1 cellular context compared by ENCODE assay signal in the genomic region with DNA sequence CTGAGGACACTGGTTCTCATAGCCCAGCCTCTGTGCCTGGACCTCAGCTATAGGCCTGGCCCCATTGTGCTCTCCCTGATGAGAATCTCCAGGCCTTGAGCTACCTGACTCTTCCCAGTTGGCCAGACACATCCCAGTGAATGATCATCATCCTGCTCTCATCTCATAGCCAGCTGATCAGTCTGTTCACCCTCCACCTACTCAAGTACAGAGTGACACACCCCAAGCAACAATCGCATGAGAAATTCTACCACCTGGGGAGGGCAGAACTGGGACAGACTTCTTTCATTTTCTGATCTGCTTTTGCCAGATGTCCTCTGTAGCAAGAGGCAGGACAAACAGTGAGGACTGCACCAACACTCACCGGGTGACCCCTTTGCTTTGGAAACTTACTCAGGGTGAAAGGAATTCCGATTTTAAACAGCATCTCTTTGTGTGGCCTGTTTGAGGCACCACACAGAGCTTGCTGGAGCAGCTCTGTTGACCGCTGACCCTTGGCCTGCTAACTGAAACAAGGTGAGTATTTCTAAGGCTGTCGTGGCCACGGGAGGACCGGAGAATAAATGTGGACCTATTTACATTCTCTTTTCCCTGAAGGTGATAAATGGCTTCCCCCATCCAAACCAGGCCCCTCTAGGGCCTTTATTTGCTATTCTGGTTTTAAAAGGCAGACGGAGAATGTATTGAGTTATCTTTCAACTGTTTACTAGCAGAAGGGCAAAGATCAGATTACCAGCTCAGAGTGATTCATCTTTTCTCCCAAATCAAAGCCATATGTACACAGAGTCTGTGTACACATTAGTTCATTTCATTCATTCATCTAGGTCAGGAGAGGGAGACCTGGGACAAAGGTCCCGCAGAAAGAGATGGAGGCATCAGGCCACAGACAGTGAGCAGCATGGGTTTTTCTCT.
TF ChIP-seq lines count a peak whose summit lies in the region.

No MANE protein-coding gene starts in this region.

TF ChIP-seq in HepG2, 621 proteins besides CTCF, POLR2A, EP300 and RAD21 (continued from another document and continues in another):
- TF ChIP-seq, protein P1, sequence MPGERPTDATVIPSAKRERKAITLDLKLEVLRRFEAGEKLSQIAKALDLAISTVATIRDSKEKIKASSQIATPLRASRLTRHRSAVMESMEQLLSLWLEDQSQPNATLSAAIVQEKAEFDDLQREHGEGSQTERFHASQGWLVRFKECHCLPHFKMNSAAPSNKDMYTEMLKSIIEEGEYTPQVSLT (CRISPR knock-in tag; IDR thresholded peaks at IDR 0.05; ENCODE audit: borderline replicate concordance, low read depth), result no peak; the same call in 1 of the 2 replicates
- TF ChIP-seq, protein P2, sequence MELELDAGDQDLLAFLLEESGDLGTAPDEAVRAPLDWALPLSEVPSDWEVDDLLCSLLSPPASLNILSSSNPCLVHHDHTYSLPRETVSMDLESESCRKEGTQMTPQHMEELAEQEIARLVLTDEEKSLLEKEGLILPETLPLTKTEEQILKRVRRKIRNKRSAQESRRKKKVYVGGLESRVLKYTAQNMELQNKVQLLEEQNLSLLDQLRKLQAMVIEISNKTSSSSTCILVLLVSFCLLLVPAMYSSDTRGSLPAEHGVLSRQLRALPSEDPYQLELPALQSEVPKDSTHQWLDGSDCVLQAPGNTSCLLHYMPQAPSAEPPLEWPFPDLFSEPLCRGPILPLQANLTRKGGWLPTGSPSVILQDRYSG (CRISPR knock-in tag; IDR thresholded peaks at IDR 0.05), result 0 out of 2 replicates have a peak, but pooled peaks have one; percentile 3
- TF ChIP-seq ZNF280D (CRISPR knock-in tag; IDR thresholded peaks at IDR 0.05) (peak; percentile 44; the same call in 1 of the 2 replicates), ZC3H4 (CRISPR knock-in tag; IDR thresholded peaks at IDR 0.05; ENCODE audit: borderline replicate concordance) (no peak), ZNF383 (CRISPR knock-in tag; IDR thresholded peaks at IDR 0.05; ENCODE audit: borderline replicate concordance) (peak; percentile 65; the same call in 1 of the 2 replicates), KLF6 (CRISPR knock-in tag; IDR thresholded peaks at IDR 0.05) (peak; percentile 90), PBX3 (CRISPR knock-in tag; IDR thresholded peaks at IDR 0.05; ENCODE audit: borderline replicate concordance) (no peak), ZNF142 (CRISPR knock-in tag; IDR thresholded peaks at IDR 0.05) (peak; percentile 82), PBX2 (CRISPR knock-in tag; IDR thresholded peaks at IDR 0.05) (peak; percentile 78), CHD4 (IDR thresholded peaks at IDR 0.05; ENCODE audit: borderline replicate concordance, low read length) (peak; percentile 47; the same call in 1 of the 2 replicates), ATF7 (IDR thresholded peaks at IDR 0.05) (peak; percentile 83), ATF7 (CRISPR knock-in tag; IDR thresholded peaks at IDR 0.05) (peak; percentile 81; the same call in 1 of the 2 replicates), ZNF326 (CRISPR knock-in tag; IDR thresholded peaks at IDR 0.05; ENCODE audit: borderline replicate concordance) (no peak), ZNF597 (CRISPR knock-in tag; IDR thresholded peaks at IDR 0.05) (no peak), SMARCC2 (IDR thresholded peaks at IDR 0.05) (peak; percentile 97; the same call in 1 of the 2 replicates), PHF8 (CRISPR knock-in tag; IDR thresholded peaks at IDR 0.05) (0 out of 2 replicates have a peak, but pooled peaks have one; percentile 13), POLR2G (IDR thresholded peaks at IDR 0.05; ENCODE audit: low read depth, low read length) (peak; percentile 66; the same call in 1 of the 2 replicates), ARID5B (CRISPR knock-in tag; IDR thresholded peaks at IDR 0.05) (peak; percentile 96), CREB1 (IDR thresholded peaks at IDR 0.05) (no peak), CREB1 (CRISPR knock-in tag; IDR thresholded peaks at IDR 0.05) (peak; percentile 76), ZNF543 (CRISPR knock-in tag; IDR thresholded peaks at IDR 0.05) (0 out of 2 replicates have a peak, but pooled peaks have one; percentile 37)
- TF ChIP-seq, protein P3, sequence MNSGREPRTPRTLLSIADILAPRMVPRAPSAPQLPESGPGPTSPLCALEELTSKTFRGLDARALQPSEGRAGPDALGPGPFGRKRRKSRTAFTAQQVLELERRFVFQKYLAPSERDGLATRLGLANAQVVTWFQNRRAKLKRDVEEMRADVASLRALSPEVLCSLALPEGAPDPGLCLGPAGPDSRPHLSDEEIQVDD (CRISPR knock-in tag; IDR thresholded peaks at IDR 0.05; ENCODE audit: borderline replicate concordance), result no peak
- TF ChIP-seq, protein P4, sequence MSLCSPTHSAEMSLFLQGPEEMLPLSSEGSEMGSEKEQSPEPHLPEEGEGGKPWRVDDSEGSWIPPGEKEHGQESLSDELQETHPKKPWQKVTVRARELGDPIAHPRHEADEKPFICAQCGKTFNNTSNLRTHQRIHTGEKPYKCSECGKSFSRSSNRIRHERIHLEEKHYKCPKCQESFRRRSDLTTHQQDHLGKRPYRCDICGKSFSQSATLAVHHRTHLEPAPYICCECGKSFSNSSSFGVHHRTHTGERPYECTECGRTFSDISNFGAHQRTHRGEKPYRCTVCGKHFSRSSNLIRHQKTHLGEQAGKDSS (CRISPR knock-in tag; IDR thresholded peaks at IDR 0.05; ENCODE audit: borderline replicate concordance, low read depth), result peak; percentile 75; the same call in 1 of the 2 replicates
